ENCODE assay signal across 8 cellular contexts in genomic region chr2:27262379-27263286, GRCh38. TPM values are rescaled to one million over a fixed set of nuclear protein-coding genes. Genes with fewer than 3 reads are reported as not detected.
DNase-seq lines count a peak whose midpoint lies in the region; ATAC-seq and TF ChIP-seq lines count a peak whose summit lies in the region.

Gene SLC30A3 (minus strand): TSS chr2:27263047. CDS start chr2:27262906, 141 bp downstream.

- H3K4me3 ChIP-seq in ACC112 (ENCODE audit: low read depth, low read length) (peak within 1 kb of the TSS; percentile 72), Panc1 (ENCODE audit: low read depth in 2 of 2, low read length in 2 of 2) (peak within 1 kb of the TSS; percentile 43 to 51), trophoblast cell (ENCODE audit: low read depth, low read length) (peak within 1 kb of the TSS; percentile 42), tibial nerve (peak within 1 kb of the TSS; percentile 28 to 55 (median 44))

- H3K23ac ChIP-seq in trophoblast cell (ENCODE audit: low read length) = no peak within 1 kb of the TSS

- no peak within 1 kb of the TSS for H4K12ac ChIP-seq in trophoblast cell (ENCODE audit: low read depth, low read length)

- no peak for TF ChIP-seq POLR2A in tibial nerve (IDR thresholded peaks at IDR 0.05)

- CTCF ChIA-PET in Panc1 (lab: Charles Lee) = interaction anchor here (0.6 to 1.0 kb wide), 3 partner anchors 18 to 452 kb away, joined by 3 to 8 read pairs (median 5); no protein-coding TSS in a partner anchor

- H3K14ac ChIP-seq in trophoblast cell (ENCODE audit: low read length) = no peak within 1 kb of the TSS

- H2BK120ac ChIP-seq in trophoblast cell (ENCODE audit: insufficient read depth, low read length, poor library complexity) = no peak within 1 kb of the TSS

- peak within 1 kb of the TSS; percentile 71 for H3K4me2 ChIP-seq in trophoblast cell (ENCODE audit: low read length)

- no peaks in the 10 kb centered on the region for H3K79me1 ChIP-seq in trophoblast cell (ENCODE audit: low read length)

- H4K8ac ChIP-seq in trophoblast cell (ENCODE audit: low read depth, low read length) = no peak within 1 kb of the TSS

- H2BK12ac ChIP-seq in trophoblast cell (ENCODE audit: low read length) = no peak within 1 kb of the TSS

- DNase-seq in Panc1 (ENCODE audit: low read depth, low spot score) (no peak), head of caudate nucleus (peak in 35 of 42 donors; percentile 14 to 65 (median 39)), trophoblast cell (no peak), tibial nerve (ENCODE audit: low spot score in 2 of 2) (peak; percentile 10 to 23)
- DNase-seq in activated effector memory CD4-positive, alpha-beta T cell treated with anti-CD3 and anti-CD28 coated beads, Interleukin-2, amount 50 U/mL, for 16 hours = peak; percentile 86

- peaks cover 69% of the 10 kb centered on the region for H3K27me3 ChIP-seq in ACC112 (ENCODE audit: insufficient read depth, low read length)
- H3K27me3 ChIP-seq in Panc1 (ENCODE audit: control insufficient read depth, insufficient read depth, low read length) = peaks cover 27% of the 10 kb centered on the region
- peaks cover 63% of the 10 kb centered on the region for H3K27me3 ChIP-seq in trophoblast cell (ENCODE audit: insufficient read depth, low read length)
- peaks cover 0 to 95% of the 10 kb centered on the region in 2 donors for H3K27me3 ChIP-seq in tibial nerve

- no peak within 1 kb of the TSS for H4K91ac ChIP-seq in trophoblast cell (ENCODE audit: low read depth, low read length)

- in situ Hi-C loops in Panc1 (cut with HindIII; ENCODE audit: low pct_unique_long_range_greater_than_20kb, low sequenced_read_pairs) = no loop called here

- H3K36me3 ChIP-seq in ACC112 (ENCODE audit: insufficient read depth, low read length) (no peaks in the 10 kb centered on the region), Panc1 (ENCODE audit: control insufficient read depth, insufficient read depth, low read length) (no peaks in the 10 kb centered on the region), trophoblast cell (ENCODE audit: control insufficient read depth in 1 of 2, insufficient read depth in 2 of 2, low read length in 2 of 2) (no peaks in the 10 kb centered on the region), tibial nerve (no peaks in the 10 kb centered on the region)

- intact Hi-C loops in Panc1 (cut with micrococcal nuclease; ENCODE audit: unreplicated experiment) = no loop called here
- intact Hi-C loops in head of caudate nucleus (cut with DNase I) = no loop called here

- no peak within 1 kb of the TSS for H2BK5ac ChIP-seq in trophoblast cell (ENCODE audit: low read depth, low read length, poor library complexity)

- ATAC-seq in GM21825 (IDR thresholded peaks at IDR 0.05; ENCODE audit: unreplicated experiment) (peak; percentile 34), Panc1 (peak; percentile 70), HG03097 (IDR thresholded peaks at IDR 0.05; ENCODE audit: low FRiP score, unreplicated experiment) (no peak)

- no peaks in the 10 kb centered on the region for H3K79me2 ChIP-seq in ACC112 (ENCODE audit: control insufficient read depth, insufficient read depth, low read length, unreplicated experiment)
- H3K79me2 ChIP-seq in trophoblast cell (ENCODE audit: control insufficient read depth, insufficient read depth, low read length, poor library complexity) = no peaks in the 10 kb centered on the region

- H3K18ac ChIP-seq in trophoblast cell (ENCODE audit: low read length) = no peak within 1 kb of the TSS

- no CpG with 5 or more reads among the region's 96 CpGs for WGBS in trophoblast cell (ENCODE audit: extremely low coverage, insufficient coverage, insufficient read length)
- WGBS in tibial nerve, 2 donors = 1 to 2% methylated on average over 17 to 64 of the region's 96 CpGs

- POLR2A ChIA-PET in Panc1 (lab: Charles Lee) = no interaction called here

- no peak within 1 kb of the TSS for H2AK5ac ChIP-seq in trophoblast cell (ENCODE audit: low read length)

- no peak for TF ChIP-seq CTCF in Panc1 (IDR thresholded peaks at IDR 0.05)
- no peak for TF ChIP-seq CTCF in tibial nerve (IDR thresholded peaks at IDR 0.05)

- H3K4me1 ChIP-seq in ACC112 (ENCODE audit: control insufficient read depth, insufficient read depth, low read length, unreplicated experiment) = peaks cover 12% of the 10 kb centered on the region
- H3K4me1 ChIP-seq in Panc1 (ENCODE audit: control insufficient read depth, insufficient read depth, low read length) = peaks cover 7% of the 10 kb centered on the region
- peaks cover 8 to 17% of the 10 kb centered on the region in 2 experiments for H3K4me1 ChIP-seq in trophoblast cell (ENCODE audit: control insufficient read depth in 1 of 2, insufficient read depth in 2 of 2, low read length in 2 of 2)
- H3K4me1 ChIP-seq in tibial nerve = peaks cover 0 to 40% (median 25%) of the 10 kb centered on the region in 4 donors

- H2AFZ ChIP-seq in ACC112 (ENCODE audit: low read length, unreplicated experiment) (peak within 1 kb of the TSS; percentile 65), trophoblast cell (ENCODE audit: insufficient read depth, low read length, poor library complexity) (peak within 1 kb of the TSS; percentile 10)

- H3K9me3 ChIP-seq in Panc1 (ENCODE audit: control insufficient read depth, insufficient read depth, low read depth, low read length) = no peaks in the 10 kb centered on the region
- peaks cover 11% of the 10 kb centered on the region for H3K9me3 ChIP-seq in trophoblast cell (ENCODE audit: insufficient read depth, low read depth, low read length)
- H3K9me3 ChIP-seq in tibial nerve = no peaks in the 10 kb centered on the region

- no peak within 1 kb of the TSS for H3K27ac ChIP-seq in ACC112 (ENCODE audit: low read depth, low read length)
- no peak within 1 kb of the TSS for H3K27ac ChIP-seq in Panc1 (ENCODE audit: low read length)
- no peak within 1 kb of the TSS for H3K27ac ChIP-seq in trophoblast cell (ENCODE audit: low read depth, low read length)
- no peak within 1 kb of the TSS for H3K27ac ChIP-seq in tibial nerve

- BruUV-seq in Panc1 (replicated peaks; lab: Mats Ljungman, UMichigan) = no TSS peak

- no peak within 1 kb of the TSS for H3K4ac ChIP-seq in trophoblast cell (ENCODE audit: low read depth, low read length)

- no peak within 1 kb of the TSS for H3K9ac ChIP-seq in trophoblast cell (ENCODE audit: low read length)

- no peak for TF ChIP-seq EP300 in tibial nerve (IDR thresholded peaks at IDR 0.05)

RNA-seq across cellular contexts. Expression of gene SLC30A3, which starts in this region (rescaled TPM):
- total RNA-seq in Panc1 (2021; ENCODE audit: unreplicated experiment) = 0.59 TPM
- polyA plus RNA-seq in Panc1 (2012; ENCODE audit: insufficient read length) = 0.75 TPM
- polyA plus RNA-seq in trophoblast cell (2013) = 3.3 and 4.0 TPM in 2 replicates
- total RNA-seq in tibial nerve = under 1 TPM in 1 of 4 donors, not detected in 3; 0.44 TPM

Comparison
In these comparisons a context has a peak if more than half of its experiments do, and no peak if none do; other contexts are left out.
1. Peak in ATAC-seq and H3K4me3 ChIP-seq in Panc1; RNA of the gene not detected or under 1 TPM.
2. Peak in DNase-seq and H3K4me3 ChIP-seq in tibial nerve; RNA of the gene not detected or under 1 TPM.
3. DNase-seq: peak in activated effector memory CD4-positive, alpha-beta T cell treated with anti-CD3 and anti-CD28 coated beads, Interleukin-2, amount 50 U/mL, for 16 hours (single experiment) and head of caudate nucleus (35 of 42); none in Panc1 (single experiment) and trophoblast cell (0 of 2).
4. Peak in every context shown above with its lines, with median percentiles within 50 percentile points of each other: H3K4me3 ChIP-seq.